ENCODE assay signal across 8 cellular contexts in the genomic region with DNA sequence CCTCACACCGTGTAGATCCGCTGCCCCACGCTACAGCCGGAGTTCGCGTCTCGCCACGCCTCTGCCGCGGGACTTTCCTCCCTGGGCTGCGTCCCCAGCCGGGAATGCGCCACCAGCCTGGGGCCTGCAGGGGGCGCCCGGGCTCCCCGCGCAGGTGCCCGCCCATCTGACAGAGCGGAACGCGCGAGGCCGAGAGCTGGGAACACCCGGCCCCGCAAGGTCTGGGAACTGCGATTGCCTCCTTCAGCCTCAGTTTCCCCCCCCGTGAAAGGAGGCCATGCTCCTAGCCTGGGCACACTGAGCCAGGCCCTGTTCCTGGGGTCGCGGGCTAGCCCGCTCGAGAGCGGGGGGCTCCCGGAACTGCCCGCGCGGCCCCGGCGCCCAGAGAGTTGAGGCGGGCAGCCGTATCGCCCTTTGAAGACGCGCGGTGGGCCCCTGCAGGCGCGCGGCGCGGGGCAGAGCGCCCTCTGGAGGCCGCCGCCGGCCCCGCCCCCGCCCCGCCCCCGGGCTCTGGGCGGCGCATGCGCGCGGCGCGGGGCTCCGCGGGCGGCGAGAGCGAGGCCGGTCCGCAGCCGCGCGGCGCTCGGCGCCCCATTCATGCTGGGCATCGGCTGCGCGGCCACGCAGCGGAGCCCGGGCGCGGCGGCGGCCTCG. TPM values are rescaled to one million over a fixed set of nuclear protein-coding genes. Genes with fewer than 3 reads are reported as not detected.
DNase-seq lines count a peak whose midpoint lies in the region; ATAC-seq, FAIRE-seq and TF ChIP-seq lines count a peak whose summit lies in the region.

A gene (plus strand): TSS at position 594 of the 654 bp plus-strand sequence. CDS start 5,479 bp downstream, outside the sequence.

- peak within 1 kb of the TSS; percentile 76 to 85 (median 80) for H3K27ac ChIP-seq in esophagus muscularis mucosa (replicated peaks in 1 of 4)

- no peaks in the 10 kb centered on the region for H3K9me3 ChIP-seq in esophagus muscularis mucosa

- peak within 1 kb of the TSS; percentile 77 to 96 (median 92) for H3K4me3 Mint-ChIP-seq in naive B cell
- H3K4me3 Mint-ChIP-seq in stimulated activated memory B cell treated with anti-CD40 and anti-IgM and Interleukin-4, amounts not matched to agents 10 μg/mL and 1 μg/mL and 100 μg/mL, for 72 hours, result peak within 1 kb of the TSS; percentile 84

- TF ChIP-seq EP300 in esophagus muscularis mucosa (IDR thresholded peaks at IDR 0.05), result no peak

- peaks cover 0 to 13% (median 0%) of the 10 kb centered on the region in 4 donors for H3K27me3 ChIP-seq in esophagus muscularis mucosa

- no CpG with 5 or more reads among the region's 88 CpGs for WGBS in esophagus muscularis mucosa

- peak within 1 kb of the TSS; percentile 68 to 92 (median 84) for H3K4me3 ChIP-seq in esophagus muscularis mucosa

- H3K27me3 Mint-ChIP-seq in naive B cell, result peaks cover 16 to 25% (median 22%) of the 10 kb centered on the region in 3 donors
- peaks cover 30% of the 10 kb centered on the region for H3K27me3 Mint-ChIP-seq in stimulated activated memory B cell treated with anti-CD40 and anti-IgM and Interleukin-4, amounts not matched to agents 10 μg/mL and 1 μg/mL and 100 μg/mL, for 72 hours

- H3K9me3 Mint-ChIP-seq in naive B cell, result no peaks in the 10 kb centered on the region
- no peaks in the 10 kb centered on the region for H3K9me3 Mint-ChIP-seq in stimulated activated memory B cell treated with anti-CD40 and anti-IgM and Interleukin-4, amounts not matched to agents 10 μg/mL and 1 μg/mL and 100 μg/mL, for 72 hours

- no peaks in the 10 kb centered on the region for H3K36me3 Mint-ChIP-seq in naive B cell
- no peaks in the 10 kb centered on the region for H3K36me3 Mint-ChIP-seq in stimulated activated memory B cell treated with anti-CD40 and anti-IgM and Interleukin-4, amounts not matched to agents 10 μg/mL and 1 μg/mL and 100 μg/mL, for 72 hours

- intact Hi-C loops in esophagus muscularis mucosa (cut with DNase I), result loop anchor here (2.0 to 10.0 kb wide), 4 partner anchors 232 to 562 kb away; no protein-coding TSS in a partner anchor

- H3K4me1 ChIP-seq in esophagus muscularis mucosa, result peaks cover 24 to 52% (median 44%) of the 10 kb centered on the region in 4 donors

- peak within 1 kb of the TSS; percentile 96 to 99 (median 99) for H3K27ac Mint-ChIP-seq in naive B cell
- H3K27ac Mint-ChIP-seq in stimulated activated memory B cell treated with anti-CD40 and anti-IgM and Interleukin-4, amounts not matched to agents 10 μg/mL and 1 μg/mL and 100 μg/mL, for 72 hours, result peak within 1 kb of the TSS; percentile 88

- no peaks in the 10 kb centered on the region for H3K36me3 ChIP-seq in esophagus muscularis mucosa

- no peak for TF ChIP-seq POLR2A in esophagus muscularis mucosa (IDR thresholded peaks at IDR 0.05; ENCODE audit: low read depth)

- TF ChIP-seq CTCF in D721Med (IDR thresholded peaks at IDR 0.05; ENCODE audit: insufficient read depth, missing control alignments) (peak; percentile 60), esophagus muscularis mucosa (IDR thresholded peaks at IDR 0.05) (peak; percentile 83 to 91 (median 85))

- no peak for FAIRE-seq in D721Med (lab: Jason Lieb, UNC)

- peaks cover 16 to 29% (median 18%) of the 10 kb centered on the region in 3 donors for H3K4me1 Mint-ChIP-seq in naive B cell
- peaks cover 55% of the 10 kb centered on the region for H3K4me1 Mint-ChIP-seq in stimulated activated memory B cell treated with anti-CD40 and anti-IgM and Interleukin-4, amounts not matched to agents 10 μg/mL and 1 μg/mL and 100 μg/mL, for 72 hours

- ATAC-seq in GM21360 (IDR thresholded peaks at IDR 0.05; ENCODE audit: unreplicated experiment) (peak; percentile 65), naive B cell (ENCODE audit: low read depth in 2 of 2) (peak; percentile 63 to 68)
- peak; percentile 78 for ATAC-seq in stimulated activated memory B cell treated with anti-CD40 and anti-IgM and Interleukin-4, amounts not matched to agents 10 μg/mL and 1 μg/mL and 100 μg/mL, for 72 hours

- peak; percentile 86 for DNase-seq in D721Med (ENCODE audit: insufficient read length, low spot score)
- DNase-seq in HT1080 (ENCODE audit: low read depth), result peak; percentile 91
- peak; percentile 87 for DNase-seq in OCI-M1 (lab: John Stamatoyannopoulos, UW)
- peak; percentile 93 for DNase-seq in activated T-cell treated with anti-CD3 and anti-CD28 coated beads, Interleukin-2, amount 50 U/mL, for 1 hour
- DNase-seq in esophagus muscularis mucosa (ENCODE audit: extremely low spot score), result no peak
- DNase-seq in naive B cell, result peak; percentile 91

RNA-seq across cellular contexts. Expression of the gene that starts here (rescaled TPM):
- total RNA-seq in HT1080 (2014; rRNA removed; shearing (Covaris generic)), result 133 and 163 TPM in 2 replicates
- polyA plus RNA-seq in HT1080 (2015; cell fraction: cytosol; rRNA removed), result 82.5 and 95.4 TPM in 2 replicates
- polyA plus RNA-seq in HT1080 (2015; cell fraction: nucleus; rRNA removed), result 239 and 264 TPM in 2 replicates
- 10 to 100 TPM; 33.6 to 82.4 (median 47.0) TPM for total RNA-seq in esophagus muscularis mucosa
- under 1 TPM in 5 of 6 donors, not detected in 1; 0.08 to 0.76 (median 0.28) TPM for polyA plus RNA-seq in naive B cell (ENCODE audit: low read depth in 6 of 6)

Comparison
In these comparisons a context has a peak if more than half of its experiments do, and no peak if none do; other contexts are left out.
1. Peak in DNase-seq and ATAC-seq in naive B cell; RNA of the gene not detected or under 1 TPM.